8 cellular contexts compared by ENCODE assay signal in genomic region chr2:87577358-87577757, GRCh38.
A peak's percentile ranks its signal among the peaks of the same experiment; 100 is the strongest.
DNase-seq lines count a peak whose midpoint lies in the region; ATAC-seq, FAIRE-seq and TF ChIP-seq lines count a peak whose summit lies in the region.
"Not testable (repeated sequence)": the region's sequence is repeated elsewhere in the genome, so short reads cannot be mapped to it uniquely, and the experiment has no call there.

No MANE protein-coding gene starts in this region.

- not testable (repeated sequence) for H3K4me1 ChIP-seq in DND-41 (ENCODE audit: insufficient read depth, low read length); GM12878 (ENCODE audit: control insufficient read depth, insufficient read depth, low read length); endothelial cell of umbilical vein (ENCODE audit: control insufficient read depth, extremely low read depth, insufficient read depth, low read length); right lobe of liver

- not testable (repeated sequence) for H3K9ac ChIP-seq in DND-41 (ENCODE audit: low read depth, low read length); GM12878 (ENCODE audit: control insufficient read depth, insufficient read depth, low read length); endothelial cell of umbilical vein (replicated peaks; ENCODE audit: extremely low read depth, insufficient read depth, low read length)

- ATAC-seq in DND-41 (ENCODE audit: insufficient read depth, low read depth) (0 out of 3 replicates have a peak, but pooled peaks have one; percentile 28), GM19455 (IDR thresholded peaks at IDR 0.05; ENCODE audit: unreplicated experiment) (peak; percentile 56), HG02798 (IDR thresholded peaks at IDR 0.05; ENCODE audit: poor library complexity, unreplicated experiment) (peak; percentile 52), WTC11 (peak; percentile 84), GM12878 (peak; percentile 79), right lobe of liver (peak in 3 of 4 donors; percentile 16 to 54 (median 38))

- H3K4me3 ChIP-seq in DND-41 (ENCODE audit: low read depth in 1 of 2, low read length in 2 of 2); GM12878; endothelial cell of umbilical vein (replicated peaks in 1 of 3; ENCODE audit: insufficient read depth in 1 of 3, low read depth in 1 of 3, low read length in 3 of 3); right lobe of liver: not testable (repeated sequence)

- TF ChIP-seq RAD21 in GM12878 (IDR thresholded peaks at IDR 0.05; ENCODE audit: insufficient read depth, low read depth, low read length) = not testable (repeated sequence)

- H3K79me2 ChIP-seq in DND-41 (ENCODE audit: insufficient read depth, low read length); GM12878 (ENCODE audit: control insufficient read depth, insufficient read depth, low read length); endothelial cell of umbilical vein (ENCODE audit: control insufficient read depth, insufficient read depth, low read length): not testable (repeated sequence)

- RAD21 ChIA-PET in GM12878 (lab: Charles Lee; ENCODE audit: unreplicated experiment) = not testable (repeated sequence)

- not testable (repeated sequence) for H3K36me3 ChIP-seq in DND-41 (ENCODE audit: insufficient read depth, low read length); GM12878 (ENCODE audit: control insufficient read depth in 2 of 2, insufficient read depth in 2 of 2, low read length in 1 of 2); endothelial cell of umbilical vein (ENCODE audit: control insufficient read depth in 2 of 2, extremely low read depth in 1 of 2, insufficient read depth in 2 of 2, low read length in 2 of 2); right lobe of liver

- not testable (repeated sequence) for DNase-seq in DND-41; HTR-8/SVneo (ENCODE audit: insufficient read length, low spot score); WTC11 (ENCODE audit: low spot score); GM12878 (ENCODE audit: low read depth, low spot score); endothelial cell of umbilical vein (ENCODE audit: low read depth, low spot score); right lobe of liver

- TF ChIP-seq EP300 in GM12878 (IDR thresholded peaks at IDR 0.05; ENCODE audit: borderline replicate concordance in 1 of 2, control insufficient read depth in 1 of 2, low read depth in 2 of 2, low read length in 2 of 2) = not testable (repeated sequence)

- in situ Hi-C loops in GM12878 (cut with MboI) = not testable (repeated sequence)

- dilution Hi-C loops in endothelial cell of umbilical vein (cut with MboI; ENCODE audit: extremely low pct_ligation_motif_present, low sequenced_read_pairs) = not testable (repeated sequence)

- H3K4me2 ChIP-seq in DND-41 (ENCODE audit: insufficient read depth, low read length); GM12878 (ENCODE audit: control insufficient read depth, insufficient read depth); endothelial cell of umbilical vein (ENCODE audit: insufficient read depth, low read length): not testable (repeated sequence)

- not testable (repeated sequence) for H3K27ac ChIP-seq in DND-41 (ENCODE audit: low read length); GM12878 (ENCODE audit: control insufficient read depth, insufficient read depth); endothelial cell of umbilical vein (ENCODE audit: insufficient read depth, low read depth, low read length); right lobe of liver

- H4K20me1 ChIP-seq in DND-41 (ENCODE audit: insufficient read depth, low read length); GM12878 (ENCODE audit: control insufficient read depth, insufficient read depth); endothelial cell of umbilical vein (replicated peaks; ENCODE audit: control insufficient read depth, extremely low read depth, insufficient read depth, low read length): not testable (repeated sequence)

- H3K9me3 Mint-ChIP-seq in WTC11 = not testable (repeated sequence)

- not testable (repeated sequence) for H3K27me3 Mint-ChIP-seq in WTC11 (ENCODE audit: low read depth)

- TF ChIP-seq POLR2A in GM12878 (IDR thresholded peaks at IDR 0.05; ENCODE audit: low read depth, low read length); endothelial cell of umbilical vein (IDR thresholded peaks at IDR 0.05; ENCODE audit: low read depth, low read length); right lobe of liver (IDR thresholded peaks at IDR 0.05): not testable (repeated sequence)

- FAIRE-seq in HTR-8/SVneo (lab: Jason Lieb, UNC) (peak; percentile 66), endothelial cell of umbilical vein (lab: Jason Lieb, UNC) (peak; percentile 38)
- FAIRE-seq in GM12878 (lab: Jason Lieb, UNC) = not testable (repeated sequence)

- SMC1A ChIA-PET in GM12878 (lab: Charles Lee; ENCODE audit: uncharacterized antibody, unreplicated experiment) = not testable (repeated sequence)

- not testable (repeated sequence) for H3K27me3 ChIP-seq in DND-41 (ENCODE audit: insufficient read depth, low read length, poor library complexity); GM12878 (replicated peaks in 1 of 2; ENCODE audit: control insufficient read depth in 2 of 2, insufficient read depth in 2 of 2, low read length in 1 of 2); endothelial cell of umbilical vein (ENCODE audit: control insufficient read depth in 2 of 2, insufficient read depth in 2 of 2, low read length in 2 of 2); right lobe of liver

- H3K4me1 Mint-ChIP-seq in WTC11 = not testable (repeated sequence)

- WGBS in GM12878 (ENCODE audit: insufficient coverage, insufficient replicate concordance, low lambda C conversion rate, missing lambda C conversion rate) = no CpG with 5 or more reads among the region's 2 CpGs
- WGBS in right lobe of liver (ENCODE audit: insufficient coverage, low coverage, low lambda C conversion rate, missing lambda C conversion rate) = no CpG with 5 or more reads among the region's 2 CpGs

- CTCF ChIA-PET in WTC11 (lab: Charles Lee); GM12878 (lab: Yijun Ruan, JAX); endothelial cell of umbilical vein (lab: Charles Lee): not testable (repeated sequence)

- not testable (repeated sequence) for H3K9me1 ChIP-seq in endothelial cell of umbilical vein (replicated peaks; ENCODE audit: control insufficient read depth, extremely low read depth, insufficient read depth, low read length)

- TF ChIP-seq CTCF in DND-41 (IDR thresholded peaks at IDR 0.05; ENCODE audit: borderline replicate concordance, extremely low read depth, low read length, poor library complexity, severe bottlenecking); WTC11 (IDR thresholded peaks at IDR 0.05); GM12878 (IDR thresholded peaks at IDR 0.05 in 2 of 3, conservative IDR thresholded peaks at IDR 0.05 in 1 of 3; ENCODE audit: control insufficient read depth in 2 of 3, extremely low read depth in 1 of 3, insufficient read depth in 1 of 3, low read depth in 3 of 3, low read length in 3 of 3); endothelial cell of umbilical vein (IDR thresholded peaks at IDR 0.05; ENCODE audit: extremely low read depth in 1 of 2, insufficient read depth in 1 of 2, low read depth in 1 of 2, low read length in 2 of 2); right lobe of liver (IDR thresholded peaks at IDR 0.05): not testable (repeated sequence)

- POLR2A ChIA-PET in WTC11 (lab: Charles Lee); GM12878 (lab: Charles Lee); endothelial cell of umbilical vein (lab: Charles Lee): not testable (repeated sequence)

- H3K9me3 ChIP-seq in DND-41 (ENCODE audit: insufficient read depth, low read length, severe bottlenecking); GM12878 (replicated peaks; ENCODE audit: control insufficient read depth, insufficient read depth, low read length); endothelial cell of umbilical vein (replicated peaks; ENCODE audit: control insufficient read depth, insufficient read depth, low read length); right lobe of liver: not testable (repeated sequence)

- H3K4me3 Mint-ChIP-seq in WTC11 = not testable (repeated sequence)

- intact Hi-C loops in GM12878 (cut with micrococcal nuclease; ENCODE audit: unreplicated experiment); endothelial cell of umbilical vein (cut with micrococcal nuclease); right lobe of liver (cut with DNase I): not testable (repeated sequence)

- H3K36me3 Mint-ChIP-seq in WTC11 = not testable (repeated sequence)

- not testable (repeated sequence) for H3K27ac Mint-ChIP-seq in WTC11

- not testable (repeated sequence) for BruUV-seq in GM12878 (replicated peaks; lab: Mats Ljungman, UMichigan); endothelial cell of umbilical vein (replicated peaks; lab: Mats Ljungman, UMichigan)

- H2AFZ ChIP-seq in DND-41 (ENCODE audit: low read depth, low read length); GM12878 (ENCODE audit: control insufficient read depth, low read depth, low read length); endothelial cell of umbilical vein (ENCODE audit: low read depth, low read length): not testable (repeated sequence)

Comparison
In these comparisons a context has a peak if more than half of its experiments do, and no peak if none do; other contexts are left out.
1. ATAC-seq: peak in every context shown above with its lines; median percentile 84 in WTC11; 79 in GM12878; 56 in GM19455; 52 in HG02798; 38 in right lobe of liver; 28 in DND-41.